1 cellular context compared by ENCODE assay signal in the genomic region with DNA sequence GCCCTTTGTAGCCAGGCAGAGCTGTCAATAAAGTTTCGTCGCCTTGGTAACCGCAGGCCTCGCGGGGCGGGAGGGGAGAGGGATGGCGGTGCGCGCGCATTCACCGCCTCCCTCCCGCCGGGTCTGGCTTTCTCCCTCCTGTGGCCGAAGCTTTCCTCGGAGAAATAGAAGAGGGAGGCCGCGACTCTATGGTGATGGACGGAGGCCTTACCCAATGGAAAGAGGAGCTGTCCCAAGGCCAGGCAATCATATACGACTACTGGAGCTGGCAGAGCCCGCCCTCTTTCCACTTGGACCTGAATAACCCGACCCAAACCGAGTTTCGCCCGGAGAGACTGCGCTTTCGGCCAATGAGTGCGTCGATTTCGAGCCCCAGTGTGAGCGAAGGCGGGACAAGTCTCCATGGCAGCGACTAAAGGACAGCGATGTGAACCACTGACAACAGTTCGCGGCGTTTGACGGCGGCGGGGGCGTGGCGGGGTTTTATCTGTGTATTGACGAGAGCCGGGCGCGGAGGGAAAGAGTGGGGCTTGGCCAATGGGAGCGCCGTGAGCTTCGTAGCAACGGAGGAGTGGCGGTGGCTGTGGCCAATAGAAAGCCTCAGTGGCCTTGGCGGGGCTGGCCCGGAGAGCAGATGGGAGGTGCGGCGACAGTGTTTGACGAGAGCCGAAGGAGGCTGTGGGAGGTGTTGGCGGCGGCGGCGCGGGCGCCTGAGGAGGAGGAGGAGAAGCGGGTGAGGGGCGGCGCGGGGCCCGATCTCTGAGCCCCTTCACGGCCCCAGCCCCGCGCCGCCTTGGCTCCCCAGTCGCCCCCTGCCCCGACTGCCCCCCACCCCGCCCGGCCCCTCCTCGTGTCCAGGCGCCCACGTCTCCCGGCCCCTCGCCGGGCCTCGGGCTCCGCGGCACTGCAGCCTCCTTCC.
A peak's percentile ranks its signal among the peaks of the same experiment; 100 is the strongest.
TF ChIP-seq lines count a peak whose summit lies in the region.

A gene (plus strand): TSS at position 652 of the 919 bp plus-strand sequence. CDS start 2,061 bp downstream, outside the sequence.

TF ChIP-seq in K562, 482 proteins besides CTCF, POLR2A, EP300 and RAD21 (continued from another document and continues in another):
- TF ChIP-seq, protein P1, sequence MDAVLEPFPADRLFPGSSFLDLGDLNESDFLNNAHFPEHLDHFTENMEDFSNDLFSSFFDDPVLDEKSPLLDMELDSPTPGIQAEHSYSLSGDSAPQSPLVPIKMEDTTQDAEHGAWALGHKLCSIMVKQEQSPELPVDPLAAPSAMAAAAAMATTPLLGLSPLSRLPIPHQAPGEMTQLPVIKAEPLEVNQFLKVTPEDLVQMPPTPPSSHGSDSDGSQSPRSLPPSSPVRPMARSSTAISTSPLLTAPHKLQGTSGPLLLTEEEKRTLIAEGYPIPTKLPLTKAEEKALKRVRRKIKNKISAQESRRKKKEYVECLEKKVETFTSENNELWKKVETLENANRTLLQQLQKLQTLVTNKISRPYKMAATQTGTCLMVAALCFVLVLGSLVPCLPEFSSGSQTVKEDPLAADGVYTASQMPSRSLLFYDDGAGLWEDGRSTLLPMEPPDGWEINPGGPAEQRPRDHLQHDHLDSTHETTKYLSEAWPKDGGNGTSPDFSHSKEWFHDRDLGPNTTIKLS (IDR thresholded peaks at IDR 0.05; ENCODE audit: borderline replicate concordance, low read depth), result 0 out of 2 replicates have a peak, but pooled peaks have one; percentile 19
- TF ChIP-seq SMAD1 (IDR thresholded peaks at IDR 0.05; ENCODE audit: low read depth, low read length, partially characterized antibody) (peak; percentile 34), ZNF384 (IDR thresholded peaks at IDR 0.05; ENCODE audit: low read depth, low read length) (peak; percentile 44; the same call in 1 of the 2 replicates), ZNF699 (CRISPR knock-in tag; IDR thresholded peaks at IDR 0.05; ENCODE audit: insufficient replicate concordance) (no peak), PHB (CRISPR knock-in tag; IDR thresholded peaks at IDR 0.05) (no peak), ZNF778 (CRISPR knock-in tag; IDR thresholded peaks at IDR 0.05) (no peak), YY1 (IDR thresholded peaks at IDR 0.05; ENCODE audit: borderline replicate concordance in 1 of 3, control insufficient read depth in 1 of 3, extremely low read depth in 1 of 3, insufficient read depth in 3 of 3, insufficient read length in 1 of 3, insufficient replicate concordance in 2 of 3, low read depth in 1 of 3, low read length in 2 of 3) (peak in 2 of 3 experiments; percentile 39 to 68), SRSF7 (optimal IDR thresholded peaks at IDR 0.05; ENCODE audit: low read depth, low read length) (no peak), EP400 (IDR thresholded peaks at IDR 0.05) (peak; percentile 42), TOE1 (IDR thresholded peaks at IDR 0.05; ENCODE audit: borderline replicate concordance) (no peak), TOE1 (CRISPR knock-in tag; IDR thresholded peaks at IDR 0.05; ENCODE audit: borderline replicate concordance, low read depth) (no peak), TAF1 (IDR thresholded peaks at IDR 0.05; ENCODE audit: control insufficient read depth, extremely low read depth, insufficient read depth, low read length, severe bottlenecking) (peak; percentile 79), C11orf30 (IDR thresholded peaks at IDR 0.05; ENCODE audit: low read depth) (peak; percentile 69), BRCA1 (IDR thresholded peaks at IDR 0.05) (no peak), BRCA1 (CRISPR knock-in tag; IDR thresholded peaks at IDR 0.05) (no peak), SNIP1 (IDR thresholded peaks at IDR 0.05; ENCODE audit: low read depth) (no peak), HMG20B (CRISPR knock-in tag; IDR thresholded peaks at IDR 0.05) (no peak), RFX5 (IDR thresholded peaks at IDR 0.05; ENCODE audit: low read depth, low read length) (peak; percentile 63; the same call in 1 of the 2 replicates), SNRNP70 (optimal IDR thresholded peaks at IDR 0.05; ENCODE audit: low read depth, low read length) (no peak), SP1 (CRISPR knock-in tag; IDR thresholded peaks at IDR 0.05) (peak; percentile 99), MAZ (CRISPR knock-in tag; conservative IDR thresholded peaks at IDR 0.05 in 1 of 2, IDR thresholded peaks at IDR 0.05 in 1 of 2) (peak; percentile 84 to 97), BMI1 (IDR thresholded peaks at IDR 0.05; ENCODE audit: low read length) (peak; percentile 91), TFAM (CRISPR knock-in tag; conservative IDR thresholded peaks at IDR 0.05) (no peak), BRD4 (IDR thresholded peaks at IDR 0.05) (no peak), ETV1 (tag; conservative IDR thresholded peaks at IDR 0.05; ENCODE audit: low read depth) (no peak), HNRNPL (IDR thresholded peaks at IDR 0.05; ENCODE audit: low read depth, low read length) (no peak), MED1 (CRISPR knock-in tag; IDR thresholded peaks at IDR 0.05; ENCODE audit: borderline replicate concordance) (no peak), NFIX (CRISPR knock-in tag; IDR thresholded peaks at IDR 0.05; ENCODE audit: low read depth) (no peak), HDGF (IDR thresholded peaks at IDR 0.05) (no peak), ZNF239 (CRISPR knock-in tag; IDR thresholded peaks at IDR 0.05) (no peak), THRAP3 (IDR thresholded peaks at IDR 0.05; ENCODE audit: borderline replicate concordance) (no peak), XRCC3 (IDR thresholded peaks at IDR 0.05) (no peak), POLR3G (IDR thresholded peaks at IDR 0.05; ENCODE audit: extremely low read depth, insufficient read length, insufficient replicate concordance) (no peak), ZC3H8 (IDR thresholded peaks at IDR 0.05) (no peak), SMAD3 (CRISPR knock-in tag; conservative IDR thresholded peaks at IDR 0.05) (no peak), ZFP1 (CRISPR knock-in tag; IDR thresholded peaks at IDR 0.05) (no peak), MYBL2 (IDR thresholded peaks at IDR 0.05; ENCODE audit: low read depth) (no peak), MYBL2 (CRISPR knock-in tag; IDR thresholded peaks at IDR 0.05; ENCODE audit: borderline replicate concordance) (no peak), NCOR1 (IDR thresholded peaks at IDR 0.05) (no peak), POLR2G (IDR thresholded peaks at IDR 0.05; ENCODE audit: low read depth, low read length) (peak; percentile 88), ZNF41 (CRISPR knock-in tag; conservative IDR thresholded peaks at IDR 0.05) (no peak)
- TF ChIP-seq, protein P2, sequence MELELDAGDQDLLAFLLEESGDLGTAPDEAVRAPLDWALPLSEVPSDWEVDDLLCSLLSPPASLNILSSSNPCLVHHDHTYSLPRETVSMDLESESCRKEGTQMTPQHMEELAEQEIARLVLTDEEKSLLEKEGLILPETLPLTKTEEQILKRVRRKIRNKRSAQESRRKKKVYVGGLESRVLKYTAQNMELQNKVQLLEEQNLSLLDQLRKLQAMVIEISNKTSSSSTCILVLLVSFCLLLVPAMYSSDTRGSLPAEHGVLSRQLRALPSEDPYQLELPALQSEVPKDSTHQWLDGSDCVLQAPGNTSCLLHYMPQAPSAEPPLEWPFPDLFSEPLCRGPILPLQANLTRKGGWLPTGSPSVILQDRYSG (tag; conservative IDR thresholded peaks at IDR 0.05; ENCODE audit: low read depth), result no peak
- TF ChIP-seq, protein P3, sequence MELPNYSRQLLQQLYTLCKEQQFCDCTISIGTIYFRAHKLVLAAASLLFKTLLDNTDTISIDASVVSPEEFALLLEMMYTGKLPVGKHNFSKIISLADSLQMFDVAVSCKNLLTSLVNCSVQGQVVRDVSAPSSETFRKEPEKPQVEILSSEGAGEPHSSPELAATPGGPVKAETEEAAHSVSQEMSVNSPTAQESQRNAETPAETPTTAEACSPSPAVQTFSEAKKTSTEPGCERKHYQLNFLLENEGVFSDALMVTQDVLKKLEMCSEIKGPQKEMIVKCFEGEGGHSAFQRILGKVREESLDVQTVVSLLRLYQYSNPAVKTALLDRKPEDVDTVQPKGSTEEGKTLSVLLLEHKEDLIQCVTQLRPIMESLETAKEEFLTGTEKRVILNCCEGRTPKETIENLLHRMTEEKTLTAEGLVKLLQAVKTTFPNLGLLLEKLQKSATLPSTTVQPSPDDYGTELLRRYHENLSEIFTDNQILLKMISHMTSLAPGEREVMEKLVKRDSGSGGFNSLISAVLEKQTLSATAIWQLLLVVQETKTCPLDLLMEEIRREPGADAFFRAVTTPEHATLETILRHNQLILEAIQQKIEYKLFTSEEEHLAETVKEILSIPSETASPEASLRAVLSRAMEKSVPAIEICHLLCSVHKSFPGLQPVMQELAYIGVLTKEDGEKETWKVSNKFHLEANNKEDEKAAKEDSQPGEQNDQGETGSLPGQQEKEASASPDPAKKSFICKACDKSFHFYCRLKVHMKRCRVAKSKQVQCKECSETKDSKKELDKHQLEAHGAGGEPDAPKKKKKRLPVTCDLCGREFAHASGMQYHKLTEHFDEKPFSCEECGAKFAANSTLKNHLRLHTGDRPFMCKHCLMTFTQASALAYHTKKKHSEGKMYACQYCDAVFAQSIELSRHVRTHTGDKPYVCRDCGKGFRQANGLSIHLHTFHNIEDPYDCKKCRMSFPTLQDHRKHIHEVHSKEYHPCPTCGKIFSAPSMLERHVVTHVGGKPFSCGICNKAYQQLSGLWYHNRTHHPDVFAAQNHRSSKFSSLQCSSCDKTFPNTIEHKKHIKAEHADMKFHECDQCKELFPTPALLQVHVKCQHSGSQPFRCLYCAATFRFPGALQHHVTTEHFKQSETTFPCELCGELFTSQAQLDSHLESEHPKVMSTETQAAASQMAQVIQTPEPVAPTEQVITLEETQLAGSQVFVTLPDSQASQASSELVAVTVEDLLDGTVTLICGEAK (IDR thresholded peaks at IDR 0.05), result peak; percentile 99
- TF ChIP-seq, protein P3 (CRISPR knock-in tag; IDR thresholded peaks at IDR 0.05), result peak; percentile 100
- TF ChIP-seq, protein P4, sequence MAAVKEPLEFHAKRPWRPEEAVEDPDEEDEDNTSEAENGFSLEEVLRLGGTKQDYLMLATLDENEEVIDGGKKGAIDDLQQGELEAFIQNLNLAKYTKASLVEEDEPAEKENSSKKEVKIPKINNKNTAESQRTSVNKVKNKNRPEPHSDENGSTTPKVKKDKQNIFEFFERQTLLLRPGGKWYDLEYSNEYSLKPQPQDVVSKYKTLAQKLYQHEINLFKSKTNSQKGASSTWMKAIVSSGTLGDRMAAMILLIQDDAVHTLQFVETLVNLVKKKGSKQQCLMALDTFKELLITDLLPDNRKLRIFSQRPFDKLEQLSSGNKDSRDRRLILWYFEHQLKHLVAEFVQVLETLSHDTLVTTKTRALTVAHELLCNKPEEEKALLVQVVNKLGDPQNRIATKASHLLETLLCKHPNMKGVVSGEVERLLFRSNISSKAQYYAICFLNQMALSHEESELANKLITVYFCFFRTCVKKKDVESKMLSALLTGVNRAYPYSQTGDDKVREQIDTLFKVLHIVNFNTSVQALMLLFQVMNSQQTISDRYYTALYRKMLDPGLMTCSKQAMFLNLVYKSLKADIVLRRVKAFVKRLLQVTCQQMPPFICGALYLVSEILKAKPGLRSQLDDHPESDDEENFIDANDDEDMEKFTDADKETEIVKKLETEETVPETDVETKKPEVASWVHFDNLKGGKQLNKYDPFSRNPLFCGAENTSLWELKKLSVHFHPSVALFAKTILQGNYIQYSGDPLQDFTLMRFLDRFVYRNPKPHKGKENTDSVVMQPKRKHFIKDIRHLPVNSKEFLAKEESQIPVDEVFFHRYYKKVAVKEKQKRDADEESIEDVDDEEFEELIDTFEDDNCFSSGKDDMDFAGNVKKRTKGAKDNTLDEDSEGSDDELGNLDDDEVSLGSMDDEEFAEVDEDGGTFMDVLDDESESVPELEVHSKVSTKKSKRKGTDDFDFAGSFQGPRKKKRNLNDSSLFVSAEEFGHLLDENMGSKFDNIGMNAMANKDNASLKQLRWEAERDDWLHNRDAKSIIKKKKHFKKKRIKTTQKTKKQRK (IDR thresholded peaks at IDR 0.05; ENCODE audit: borderline replicate concordance, low read depth, low read length), result peak; percentile 96
- TF ChIP-seq, protein P5, sequence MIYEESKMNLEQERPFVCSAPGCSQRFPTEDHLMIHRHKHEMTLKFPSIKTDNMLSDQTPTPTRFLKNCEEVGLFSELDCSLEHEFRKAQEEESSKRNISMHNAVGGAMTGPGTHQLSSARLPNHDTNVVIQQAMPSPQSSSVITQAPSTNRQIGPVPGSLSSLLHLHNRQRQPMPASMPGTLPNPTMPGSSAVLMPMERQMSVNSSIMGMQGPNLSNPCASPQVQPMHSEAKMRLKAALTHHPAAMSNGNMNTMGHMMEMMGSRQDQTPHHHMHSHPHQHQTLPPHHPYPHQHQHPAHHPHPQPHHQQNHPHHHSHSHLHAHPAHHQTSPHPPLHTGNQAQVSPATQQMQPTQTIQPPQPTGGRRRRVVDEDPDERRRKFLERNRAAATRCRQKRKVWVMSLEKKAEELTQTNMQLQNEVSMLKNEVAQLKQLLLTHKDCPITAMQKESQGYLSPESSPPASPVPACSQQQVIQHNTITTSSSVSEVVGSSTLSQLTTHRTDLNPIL (CRISPR knock-in tag; IDR thresholded peaks at IDR 0.05), result no peak
- TF ChIP-seq, protein P6, sequence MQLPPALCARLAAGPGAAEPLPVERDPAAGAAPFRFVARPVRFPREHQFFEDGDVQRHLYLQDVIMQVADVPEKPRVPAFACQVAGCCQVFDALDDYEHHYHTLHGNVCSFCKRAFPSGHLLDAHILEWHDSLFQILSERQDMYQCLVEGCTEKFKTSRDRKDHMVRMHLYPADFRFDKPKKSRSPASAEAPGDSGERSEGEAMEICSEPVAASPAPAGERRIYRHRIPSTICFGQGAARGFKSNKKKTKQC (CRISPR knock-in tag; IDR thresholded peaks at IDR 0.05), result no peak
